Comparison of ENCODE assay signal across 8 cellular contexts in genomic region chr1:149927535-149928387, GRCh38.
DNase-seq lines count a peak whose midpoint lies in the region; ATAC-seq lines count a peak whose summit lies in the region.

SF3B4 (minus strand) TSS chr1:149927803; CDS start chr1:149927759, 44 bp downstream.

- DNase-seq in NCI-H526 (lab: John Stamatoyannopoulos, UW) = peak; percentile 97 to 100
- DNase-seq in activated CD4-positive, alpha-beta T cell treated with anti-CD3 and anti-CD28 coated beads for 48 hours = peak; percentile 96
- peak; percentile 87 to 92 (median 91) for DNase-seq in stimulated activated CD4-positive, alpha-beta T cell treated with anti-CD3 and anti-CD28 coated beads, Interleukin-1b, Interleukin-23, amount 100 ng/mL, for 24 hours (ENCODE audit: low read depth in 4 of 4, low spot score in 1 of 4)

- H3K4me2 ChIP-seq in BLaER1 treated with 17β-estradiol and CSF1 and Interleukin-3, amounts not matched to agents 10 nM and 100 nM = peak within 1 kb of the TSS; percentile 87 to 98 (median 95)

- H3K27ac ChIP-seq in BLaER1 treated with 17β-estradiol and CSF1 and Interleukin-3, amounts not matched to agents 10 nM and 100 nM = peak within 1 kb of the TSS; percentile 75 to 95 (median 87)
- H3K27ac ChIP-seq in cingulate gyrus (ENCODE audit: low read depth, low read length) (peak within 1 kb of the TSS; percentile 96), layer of hippocampus (ENCODE audit: low read depth, low read length) (peak within 1 kb of the TSS; percentile 92)

- peaks cover 35 to 80% (median 58%) of the 10 kb centered on the region in 10 experiments for H3K4me1 ChIP-seq in BLaER1 treated with 17β-estradiol and CSF1 and Interleukin-3, amounts not matched to agents 10 nM and 100 nM

- no peaks in the 10 kb centered on the region for H3K27me3 ChIP-seq in BLaER1 treated with 17β-estradiol and CSF1 and Interleukin-3, amounts not matched to agents 10 nM and 100 nM
- H3K27me3 ChIP-seq in layer of hippocampus (ENCODE audit: control insufficient read depth, insufficient read depth, low read length) = no peaks in the 10 kb centered on the region

- H4K20me1 ChIP-seq in BLaER1 treated with 17β-estradiol and CSF1 and Interleukin-3, amounts not matched to agents 10 nM and 100 nM = peaks cover 5 to 44% (median 33%) of the 10 kb centered on the region in 11 experiments; a peak in 17 of 22 replicates

- peak within 1 kb of the TSS; percentile 81 to 97 (median 90) for H3K4me3 ChIP-seq in BLaER1 treated with 17β-estradiol and CSF1 and Interleukin-3, amounts not matched to agents 10 nM and 100 nM

- H3K36me3 ChIP-seq in BLaER1 treated with 17β-estradiol and CSF1 and Interleukin-3, amounts not matched to agents 10 nM and 100 nM = peaks cover 40 to 43% (median 42%) of the 10 kb centered on the region in 11 experiments

- ATAC-seq in GM19328 (IDR thresholded peaks at IDR 0.05; ENCODE audit: unreplicated experiment) = peak; percentile 76
- peak; percentile 77 for ATAC-seq in HG03469 (IDR thresholded peaks at IDR 0.05; ENCODE audit: unreplicated experiment)

- no peaks in the 10 kb centered on the region for H3K9me3 ChIP-seq in BLaER1 treated with 17β-estradiol and CSF1 and Interleukin-3, amounts not matched to agents 10 nM and 100 nM (replicated peaks in 1 of 11)

- peak within 1 kb of the TSS; percentile 80 to 91 (median 86) for H3K9ac ChIP-seq in BLaER1 treated with 17β-estradiol and CSF1 and Interleukin-3, amounts not matched to agents 10 nM and 100 nM

Comparison
In these comparisons a context has a peak if more than half of its experiments do, and no peak if none do; other contexts are left out.
1. Peak in every context shown above with its lines: DNase-seq, ATAC-seq, H3K4me3 ChIP-seq and H3K27ac ChIP-seq.